Comparison of ENCODE assay signal across 1 cellular context in the genomic region with DNA sequence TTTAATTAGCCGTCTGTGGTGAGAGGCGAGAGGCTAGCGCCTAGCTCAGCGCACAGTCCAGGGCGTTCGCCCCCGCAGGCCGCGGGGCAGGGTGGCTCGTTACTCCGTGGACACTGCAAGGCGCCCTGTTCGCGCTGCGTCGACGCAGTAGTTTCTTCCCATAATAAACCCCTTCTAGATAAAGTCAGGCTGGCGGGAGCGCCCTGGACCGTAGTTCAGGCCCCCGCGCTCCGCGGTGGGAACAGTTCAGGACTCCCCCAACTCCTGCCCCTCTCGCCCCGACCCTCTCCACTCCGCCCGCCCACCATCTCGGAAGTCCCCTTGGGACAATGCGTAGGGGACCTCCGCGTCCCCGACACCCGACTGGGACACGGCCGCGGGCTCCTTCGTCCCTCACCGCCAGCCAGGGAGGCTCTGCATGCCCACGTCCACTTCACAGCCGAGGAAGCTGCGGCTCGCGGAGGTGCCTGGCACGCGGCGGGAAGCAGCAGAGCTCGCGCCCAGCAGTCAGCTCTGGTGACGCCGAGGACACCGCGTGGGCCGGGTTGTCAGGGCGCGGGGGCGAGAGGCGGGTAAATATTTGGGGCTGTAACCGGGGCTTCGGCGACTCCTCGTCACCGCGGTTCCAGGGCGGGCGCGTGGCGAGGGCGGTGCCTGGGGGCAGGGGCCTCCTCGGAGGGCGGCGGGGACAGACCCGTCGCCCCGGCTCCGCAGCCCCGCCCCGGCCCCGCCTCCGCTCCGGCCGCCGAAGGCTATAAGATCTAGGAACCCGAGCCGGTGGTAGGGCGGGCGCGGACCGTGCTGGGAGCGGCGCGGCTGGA.
TF ChIP-seq lines count a peak whose summit lies in the region.

TSS of gene RGCC (plus strand) at position 783 of the 821 bp plus-strand sequence. CDS start 158 bp downstream, outside the sequence.

TF ChIP-seq in WTC11, 78 proteins besides CTCF, POLR2A, EP300 and RAD21 (continued from another document and continues in another):
- TF ChIP-seq E2F5 (CRISPR knock-in tag; IDR thresholded peaks at IDR 0.05) (peak; percentile 55; the same call in 1 of the 2 replicates), MXD4 (CRISPR knock-in tag; IDR thresholded peaks at IDR 0.05; ENCODE audit: borderline replicate concordance) (no peak), ZNF121 (CRISPR knock-in tag; IDR thresholded peaks at IDR 0.05) (no peak), TP53 (CRISPR knock-in tag; IDR thresholded peaks at IDR 0.05) (no peak; the same call in 1 of the 2 replicates), TEAD4 (CRISPR knock-in tag; IDR thresholded peaks at IDR 0.05) (no peak), ESRRA (CRISPR knock-in tag; IDR thresholded peaks at IDR 0.05; ENCODE audit: borderline replicate concordance) (no peak), ZNF232 (CRISPR knock-in tag; IDR thresholded peaks at IDR 0.05) (peak; percentile 58; the same call in 1 of the 2 replicates), KAT7 (CRISPR knock-in tag; IDR thresholded peaks at IDR 0.05; ENCODE audit: borderline replicate concordance) (no peak), HMGXB4 (CRISPR knock-in tag; IDR thresholded peaks at IDR 0.05) (peak; percentile 60; the same call in 1 of the 2 replicates), ELF4 (CRISPR knock-in tag; IDR thresholded peaks at IDR 0.05; ENCODE audit: low read depth) (no peak), GRHL2 (CRISPR knock-in tag; IDR thresholded peaks at IDR 0.05; ENCODE audit: insufficient replicate concordance, severe bottlenecking) (no peak), CREM (CRISPR knock-in tag; IDR thresholded peaks at IDR 0.05) (0 out of 2 replicates have a peak, but pooled peaks have one; percentile 25), ERG (CRISPR knock-in tag; IDR thresholded peaks at IDR 0.05) (no peak), E2F1 (CRISPR knock-in tag; IDR thresholded peaks at IDR 0.05) (no peak), TCF7 (CRISPR knock-in tag; IDR thresholded peaks at IDR 0.05; ENCODE audit: low read depth) (no peak), ZNF138 (CRISPR knock-in tag; conservative IDR thresholded peaks at IDR 0.05) (0 out of 2 replicates have a peak, but pooled peaks have one; percentile 65), NR1H2 (CRISPR knock-in tag; IDR thresholded peaks at IDR 0.05) (no peak), NFE2L1 (CRISPR knock-in tag; IDR thresholded peaks at IDR 0.05) (0 out of 2 replicates have a peak, but pooled peaks have one; percentile 61), ETV6 (CRISPR knock-in tag; IDR thresholded peaks at IDR 0.05) (peak; percentile 29; the same call in 1 of the 2 replicates), GTF2I (CRISPR knock-in tag; conservative IDR thresholded peaks at IDR 0.05) (no peak), SMAD4 (CRISPR knock-in tag; IDR thresholded peaks at IDR 0.05) (no peak), AR (CRISPR knock-in tag; IDR thresholded peaks at IDR 0.05) (no peak), ZNF263 (CRISPR knock-in tag; IDR thresholded peaks at IDR 0.05; ENCODE audit: low read depth) (no peak), RELA (CRISPR knock-in tag; IDR thresholded peaks at IDR 0.05; ENCODE audit: borderline replicate concordance) (no peak), ZNF416 (CRISPR knock-in tag; IDR thresholded peaks at IDR 0.05) (no peak), ZNF671 (CRISPR knock-in tag; IDR thresholded peaks at IDR 0.05) (no peak), ZNF219 (CRISPR knock-in tag; IDR thresholded peaks at IDR 0.05; ENCODE audit: borderline replicate concordance) (0 out of 2 replicates have a peak, but pooled peaks have one; percentile 48), NFATC4 (CRISPR knock-in tag; IDR thresholded peaks at IDR 0.05) (no peak), SOX15 (CRISPR knock-in tag; IDR thresholded peaks at IDR 0.05) (no peak), CREB1 (CRISPR knock-in tag; IDR thresholded peaks at IDR 0.05) (no peak), ZNF423 (CRISPR knock-in tag; IDR thresholded peaks at IDR 0.05) (no peak), NR3C1 (CRISPR knock-in tag; conservative IDR thresholded peaks at IDR 0.05; ENCODE audit: low read depth) (0 out of 2 replicates have a peak, but pooled peaks have one; percentile 22)
- TF ChIP-seq, protein P1, sequence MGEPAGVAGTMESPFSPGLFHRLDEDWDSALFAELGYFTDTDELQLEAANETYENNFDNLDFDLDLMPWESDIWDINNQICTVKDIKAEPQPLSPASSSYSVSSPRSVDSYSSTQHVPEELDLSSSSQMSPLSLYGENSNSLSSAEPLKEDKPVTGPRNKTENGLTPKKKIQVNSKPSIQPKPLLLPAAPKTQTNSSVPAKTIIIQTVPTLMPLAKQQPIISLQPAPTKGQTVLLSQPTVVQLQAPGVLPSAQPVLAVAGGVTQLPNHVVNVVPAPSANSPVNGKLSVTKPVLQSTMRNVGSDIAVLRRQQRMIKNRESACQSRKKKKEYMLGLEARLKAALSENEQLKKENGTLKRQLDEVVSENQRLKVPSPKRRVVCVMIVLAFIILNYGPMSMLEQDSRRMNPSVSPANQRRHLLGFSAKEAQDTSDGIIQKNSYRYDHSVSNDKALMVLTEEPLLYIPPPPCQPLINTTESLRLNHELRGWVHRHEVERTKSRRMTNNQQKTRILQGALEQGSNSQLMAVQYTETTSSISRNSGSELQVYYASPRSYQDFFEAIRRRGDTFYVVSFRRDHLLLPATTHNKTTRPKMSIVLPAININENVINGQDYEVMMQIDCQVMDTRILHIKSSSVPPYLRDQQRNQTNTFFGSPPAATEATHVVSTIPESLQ (CRISPR knock-in tag; IDR thresholded peaks at IDR 0.05) = no peak
- TF ChIP-seq, protein P2, sequence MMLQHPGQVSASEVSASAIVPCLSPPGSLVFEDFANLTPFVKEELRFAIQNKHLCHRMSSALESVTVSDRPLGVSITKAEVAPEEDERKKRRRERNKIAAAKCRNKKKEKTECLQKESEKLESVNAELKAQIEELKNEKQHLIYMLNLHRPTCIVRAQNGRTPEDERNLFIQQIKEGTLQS (CRISPR knock-in tag; conservative IDR thresholded peaks at IDR 0.05) = no peak
- TF ChIP-seq, protein P3, sequence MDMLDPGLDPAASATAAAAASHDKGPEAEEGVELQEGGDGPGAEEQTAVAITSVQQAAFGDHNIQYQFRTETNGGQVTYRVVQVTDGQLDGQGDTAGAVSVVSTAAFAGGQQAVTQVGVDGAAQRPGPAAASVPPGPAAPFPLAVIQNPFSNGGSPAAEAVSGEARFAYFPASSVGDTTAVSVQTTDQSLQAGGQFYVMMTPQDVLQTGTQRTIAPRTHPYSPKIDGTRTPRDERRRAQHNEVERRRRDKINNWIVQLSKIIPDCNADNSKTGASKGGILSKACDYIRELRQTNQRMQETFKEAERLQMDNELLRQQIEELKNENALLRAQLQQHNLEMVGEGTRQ (CRISPR knock-in tag; IDR thresholded peaks at IDR 0.05) = no peak
- TF ChIP-seq, protein P4, sequence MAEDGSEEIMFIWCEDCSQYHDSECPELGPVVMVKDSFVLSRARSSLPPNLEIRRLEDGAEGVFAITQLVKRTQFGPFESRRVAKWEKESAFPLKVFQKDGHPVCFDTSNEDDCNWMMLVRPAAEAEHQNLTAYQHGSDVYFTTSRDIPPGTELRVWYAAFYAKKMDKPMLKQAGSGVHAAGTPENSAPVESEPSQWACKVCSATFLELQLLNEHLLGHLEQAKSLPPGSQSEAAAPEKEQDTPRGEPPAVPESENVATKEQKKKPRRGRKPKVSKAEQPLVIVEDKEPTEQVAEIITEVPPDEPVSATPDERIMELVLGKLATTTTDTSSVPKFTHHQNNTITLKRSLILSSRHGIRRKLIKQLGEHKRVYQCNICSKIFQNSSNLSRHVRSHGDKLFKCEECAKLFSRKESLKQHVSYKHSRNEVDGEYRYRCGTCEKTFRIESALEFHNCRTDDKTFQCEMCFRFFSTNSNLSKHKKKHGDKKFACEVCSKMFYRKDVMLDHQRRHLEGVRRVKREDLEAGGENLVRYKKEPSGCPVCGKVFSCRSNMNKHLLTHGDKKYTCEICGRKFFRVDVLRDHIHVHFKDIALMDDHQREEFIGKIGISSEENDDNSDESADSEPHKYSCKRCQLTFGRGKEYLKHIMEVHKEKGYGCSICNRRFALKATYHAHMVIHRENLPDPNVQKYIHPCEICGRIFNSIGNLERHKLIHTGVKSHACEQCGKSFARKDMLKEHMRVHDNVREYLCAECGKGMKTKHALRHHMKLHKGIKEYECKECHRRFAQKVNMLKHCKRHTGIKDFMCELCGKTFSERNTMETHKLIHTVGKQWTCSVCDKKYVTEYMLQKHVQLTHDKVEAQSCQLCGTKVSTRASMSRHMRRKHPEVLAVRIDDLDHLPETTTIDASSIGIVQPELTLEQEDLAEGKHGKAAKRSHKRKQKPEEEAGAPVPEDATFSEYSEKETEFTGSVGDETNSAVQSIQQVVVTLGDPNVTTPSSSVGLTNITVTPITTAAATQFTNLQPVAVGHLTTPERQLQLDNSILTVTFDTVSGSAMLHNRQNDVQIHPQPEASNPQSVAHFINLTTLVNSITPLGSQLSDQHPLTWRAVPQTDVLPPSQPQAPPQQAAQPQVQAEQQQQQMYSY (CRISPR knock-in tag; IDR thresholded peaks at IDR 0.05) = no peak
- TF ChIP-seq, protein P5, sequence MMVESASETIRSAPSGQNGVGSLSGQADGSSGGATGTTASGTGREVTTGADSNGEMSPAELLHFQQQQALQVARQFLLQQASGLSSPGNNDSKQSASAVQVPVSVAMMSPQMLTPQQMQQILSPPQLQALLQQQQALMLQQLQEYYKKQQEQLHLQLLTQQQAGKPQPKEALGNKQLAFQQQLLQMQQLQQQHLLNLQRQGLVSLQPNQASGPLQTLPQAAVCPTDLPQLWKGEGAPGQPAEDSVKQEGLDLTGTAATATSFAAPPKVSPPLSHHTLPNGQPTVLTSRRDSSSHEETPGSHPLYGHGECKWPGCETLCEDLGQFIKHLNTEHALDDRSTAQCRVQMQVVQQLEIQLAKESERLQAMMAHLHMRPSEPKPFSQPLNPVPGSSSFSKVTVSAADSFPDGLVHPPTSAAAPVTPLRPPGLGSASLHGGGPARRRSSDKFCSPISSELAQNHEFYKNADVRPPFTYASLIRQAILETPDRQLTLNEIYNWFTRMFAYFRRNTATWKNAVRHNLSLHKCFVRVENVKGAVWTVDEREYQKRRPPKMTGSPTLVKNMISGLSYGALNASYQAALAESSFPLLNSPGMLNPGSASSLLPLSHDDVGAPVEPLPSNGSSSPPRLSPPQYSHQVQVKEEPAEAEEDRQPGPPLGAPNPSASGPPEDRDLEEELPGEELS (CRISPR knock-in tag; IDR thresholded peaks at IDR 0.05) = 0 out of 2 replicates have a peak, but pooled peaks have one; percentile 52
- TF ChIP-seq, protein P6, sequence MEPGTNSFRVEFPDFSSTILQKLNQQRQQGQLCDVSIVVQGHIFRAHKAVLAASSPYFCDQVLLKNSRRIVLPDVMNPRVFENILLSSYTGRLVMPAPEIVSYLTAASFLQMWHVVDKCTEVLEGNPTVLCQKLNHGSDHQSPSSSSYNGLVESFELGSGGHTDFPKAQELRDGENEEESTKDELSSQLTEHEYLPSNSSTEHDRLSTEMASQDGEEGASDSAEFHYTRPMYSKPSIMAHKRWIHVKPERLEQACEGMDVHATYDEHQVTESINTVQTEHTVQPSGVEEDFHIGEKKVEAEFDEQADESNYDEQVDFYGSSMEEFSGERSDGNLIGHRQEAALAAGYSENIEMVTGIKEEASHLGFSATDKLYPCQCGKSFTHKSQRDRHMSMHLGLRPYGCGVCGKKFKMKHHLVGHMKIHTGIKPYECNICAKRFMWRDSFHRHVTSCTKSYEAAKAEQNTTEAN (CRISPR knock-in tag; IDR thresholded peaks at IDR 0.05) = no peak
